In genomic region chr10:19250542-19250941, GRCh38 we compare ENCODE assay signal across 30 cellular contexts.
DNase-seq lines count a peak whose midpoint lies in the region; ATAC-seq and TF ChIP-seq lines count a peak whose summit lies in the region.
"Had no signal": no experiment of that assay in that cellular context is flagged by ENCODE, and none has a peak within 500 bp of the region (broad histone marks: within the 10 kb centered on the region; RNA-seq: fewer than 3 reads in every experiment).

No MANE protein-coding gene starts in this region.

- H3K9me3 ChIP-seq in fibroblast of lung (ENCODE audit: control insufficient read depth, insufficient read depth, low read depth, low read length) (no peaks in the 10 kb centered on the region), colonic mucosa (no peaks in the 10 kb centered on the region)
- H3K9me3 ChIP-seq: ascending aorta, left lung, MG63, SJCRH30, upper lobe of right lung had no signal

- H4K20me1 ChIP-seq in fibroblast of lung (ENCODE audit: control insufficient read depth, extremely low read depth, insufficient read depth, low read length): no peaks in the 10 kb centered on the region

- in situ Hi-C loops in G401 (cut with HindIII; ENCODE audit: low sequenced_read_pairs): no loop called here

- intact Hi-C loops in colonic mucosa (cut with DNase I): no loop called here

- no peaks in the 10 kb centered on the region for H3K79me2 ChIP-seq in fibroblast of lung (ENCODE audit: control insufficient read depth, insufficient read depth, low read length)

- ATAC-seq in GM21825 (IDR thresholded peaks at IDR 0.05; ENCODE audit: unreplicated experiment): no peak
- ATAC-seq: esophagus mucosa, HCT116, left lung, upper lobe of right lung had no signal

- peak overlapping the region; percentile 2 for H3K4me2 ChIP-seq in fibroblast of lung (ENCODE audit: extremely low read depth, insufficient read depth, low read length)

- no peak overlapping the region for H3K27ac ChIP-seq in fibroblast of lung (ENCODE audit: insufficient read depth, low read length)
- H3K27ac ChIP-seq in colonic mucosa: no peak overlapping the region
- H3K27ac ChIP-seq: ascending aorta, left lung, SJCRH30, upper lobe of right lung, WERI-Rb-1 had no signal

- TF ChIP-seq CTCF in HFF-Myc (IDR thresholded peaks at IDR 0.05; ENCODE audit: low read depth, low read length, missing control alignments) (no peak), fibroblast of lung (conservative IDR thresholded peaks at IDR 0.05 in 1 of 2, IDR thresholded peaks at IDR 0.05 in 1 of 2; ENCODE audit: low read depth in 1 of 2, low read length in 2 of 2) (no peak), colonic mucosa (IDR thresholded peaks at IDR 0.05) (no peak)

- H2AFZ ChIP-seq in fibroblast of lung (ENCODE audit: low read length): no peak overlapping the region

- H3K4me3 ChIP-seq in HFF-Myc (replicated peaks; ENCODE audit: low read depth, low read length): no peak overlapping the region
- no peak overlapping the region for H3K4me3 ChIP-seq in fibroblast of lung (replicated peaks in 1 of 4; ENCODE audit: control extremely low read depth in 1 of 4, insufficient read depth in 1 of 4, low read depth in 3 of 4, low read length in 4 of 4)
- no peak overlapping the region for H3K4me3 ChIP-seq in colonic mucosa
- H3K4me3 ChIP-seq: ascending aorta, left lung, MG63, SJCRH30, upper lobe of right lung had no signal

- H3K36me3 ChIP-seq in fibroblast of lung (ENCODE audit: control insufficient read depth, insufficient read depth, low read length): no peaks in the 10 kb centered on the region
- H3K36me3 ChIP-seq in colonic mucosa: no peaks in the 10 kb centered on the region
- H3K36me3 ChIP-seq: ascending aorta, left lung, MG63, SJCRH30, upper lobe of right lung, WERI-Rb-1 had no signal

- no peak overlapping the region for H3K9ac ChIP-seq in fibroblast of lung (ENCODE audit: insufficient read depth, low read length)
- no peak overlapping the region for H3K9ac ChIP-seq in colonic mucosa (ENCODE audit: low read depth in 2 of 2, low read length in 2 of 2)

- DNase-seq in HFF-Myc (ENCODE audit: extremely low read depth, low read depth) (peak; percentile 0), OCI-M1 (lab: John Stamatoyannopoulos, UW) (peak; percentile 10), fibroblast of lung (ENCODE audit: low read depth in 2 of 2) (peak; percentile 77 to 91), non-pigmented ciliary epithelial cell (ENCODE audit: low read depth) (peak; percentile 57), colonic mucosa (no peak), G401 (ENCODE audit: low spot score) (no peak), CD1c-positive myeloid dendritic cell (ENCODE audit: extremely low spot score) (no peak)
- DNase-seq: activated CD4-positive, alpha-beta T cell treated with anti-CD3 and anti-CD28 coated beads for 48 hours; activated effector memory CD4-positive, alpha-beta T cell treated with anti-CD3 and anti-CD28 coated beads, Interleukin-2, amount 50 U/mL, for 16 hours; activated naive CD8-positive, alpha-beta T cell treated with anti-CD3 and anti-CD28 coated beads for 36 hours; activated T-cell treated with anti-CD3 and anti-CD28 coated beads, Interleukin-2, amount 50 U/mL, for 1 hour; central memory CD4-positive, alpha-beta T cell; endodermal cell; GF-D8; left lung; MG63; NCI-H1417 treated with DMSO at 0.1 percent for 48 hours; NCI-H2081; nephron progenitor cell; SJCRH30; small intestine; stimulated activated naive CD4-positive, alpha-beta T cell; SW 1271; T-helper 9 cell; upper lobe of right lung; WERI-Rb-1 had no signal

- H3K27me3 ChIP-seq in fibroblast of lung (ENCODE audit: control insufficient read depth, insufficient read depth, low read length) (no peaks in the 10 kb centered on the region), colonic mucosa (no peaks in the 10 kb centered on the region)
- H3K27me3 ChIP-seq: ascending aorta, left lung, MG63, SJCRH30, upper lobe of right lung had no signal

- H3K4me1 ChIP-seq in fibroblast of lung (ENCODE audit: control insufficient read depth, extremely low read depth, insufficient read depth, low read length): peaks cover 2% of the 10 kb centered on the region
- no peaks in the 10 kb centered on the region for H3K4me1 ChIP-seq in colonic mucosa
- H3K4me1 ChIP-seq: ascending aorta, left lung, SJCRH30, upper lobe of right lung had no signal

Comparison
In these comparisons a context has a peak if more than half of its experiments do, and no peak if none do; other contexts are left out.
1. DNase-seq: peak in HFF-Myc (single experiment), OCI-M1 (single experiment), fibroblast of lung (2 of 2) and non-pigmented ciliary epithelial cell (single experiment); none in colonic mucosa (single experiment), G401 (single experiment) and CD1c-positive myeloid dendritic cell (single experiment).